Comparison of ENCODE assay signal across 22 cellular contexts in genomic region chr18:41642756-41643155, GRCh38.
"Had no signal": no experiment of that assay in that cellular context is flagged by ENCODE, and none has a peak within 500 bp of the region (broad histone marks: within the 10 kb centered on the region; RNA-seq: fewer than 3 reads in every experiment).

No MANE protein-coding gene starts in this region.

- H3K36me3 ChIP-seq: right atrium auricular region, suprapubic skin had no signal

- H3K4me1 Mint-ChIP-seq: activated B cell treated with CpG ODN at 0.5 μM for 24 hours; brain; central memory CD8-positive, alpha-beta T cell; nephron had no signal

- H3K36me3 Mint-ChIP-seq: activated naive CD4-positive, alpha-beta T cell treated with anti-CD3 and anti-CD28 coated beads, Interleukin-2, amount 50 U/mL, for 72 hours; brain had no signal

- H3K4me1 ChIP-seq: right atrium auricular region, suprapubic skin had no signal

- H2AFZ ChIP-seq: hepatocyte had no signal

- H3K27me3 ChIP-seq: hepatocyte, right atrium auricular region, suprapubic skin had no signal

- ATAC-seq: activated CD8-positive, alpha-beta T cell treated with anti-CD3 and anti-CD28 coated beads for 36 hours; activated naive CD4-positive, alpha-beta T cell treated with anti-CD3 and anti-CD28 coated beads, Interleukin-2, amount 50 U/mL, for 72 hours; left ventricle myocardium superior; stimulated activated naive CD8-positive, alpha-beta T cell treated with anti-CD3 and anti-CD28 coated beads, Interleukin-15, Interleukin-2, amounts not matched to agents 100 U/mL and 50 U/mL, for 24 hours had no signal

- H3K4me3 Mint-ChIP-seq: activated B cell treated with CpG ODN at 0.5 μM for 24 hours; activated CD8-positive, alpha-beta T cell treated with anti-CD3 and anti-CD28 coated beads for 36 hours; brain; central memory CD8-positive, alpha-beta T cell; nephron had no signal

- H3K4me2 ChIP-seq: hepatocyte had no signal

- H3K27ac Mint-ChIP-seq: activated B cell treated with CpG ODN at 0.5 μM for 24 hours; activated CD8-positive, alpha-beta T cell treated with anti-CD3 and anti-CD28 coated beads for 36 hours; activated naive CD4-positive, alpha-beta T cell treated with anti-CD3 and anti-CD28 coated beads, Interleukin-2, amount 50 U/mL, for 72 hours; brain; nephron had no signal

- DNase-seq: activated B cell treated with CpG ODN at 0.5 μM for 24 hours; activated CD4-positive, alpha-beta T cell treated with anti-CD3 and anti-CD28 coated beads for 48 hours; activated CD8-positive, alpha-beta T cell treated with anti-CD3 and anti-CD28 coated beads for 36 hours; activated gamma-delta T cell; activated T-cell treated with anti-CD3 and anti-CD28 coated beads, Interleukin-2, amount 50 U/mL, for 48 hours; amniotic stem cell; effector CD8-positive, alpha-beta T cell; left ventricle myocardium superior; mesendoderm; occipital lobe; stimulated activated naive CD8-positive, alpha-beta T cell treated with anti-CD3 and anti-CD28 coated beads, Interleukin-15, Interleukin-2, amounts not matched to agents 100 U/mL and 50 U/mL, for 24 hours; T-helper 2 cell; trophoblast cell had no signal

- H3K27me3 Mint-ChIP-seq: activated B cell treated with CpG ODN at 0.5 μM for 24 hours; activated CD8-positive, alpha-beta T cell treated with anti-CD3 and anti-CD28 coated beads for 36 hours; brain; central memory CD8-positive, alpha-beta T cell had no signal

- H3K4me3 ChIP-seq: coronary artery, hepatocyte, right atrium auricular region, skin epidermis, suprapubic skin had no signal

- H3K79me2 ChIP-seq: hepatocyte had no signal

- H3K9me3 Mint-ChIP-seq: activated CD8-positive, alpha-beta T cell treated with anti-CD3 and anti-CD28 coated beads for 36 hours; nephron had no signal

- H3K9me3 ChIP-seq: right atrium auricular region, suprapubic skin had no signal

- H3K27ac ChIP-seq: coronary artery, hepatocyte, right atrium auricular region, skin epidermis, suprapubic skin had no signal
